ENCODE assay signal across 9 cellular contexts in genomic region chr2:171260471-171261424, GRCh38.
DNase-seq lines count a peak whose midpoint lies in the region; ATAC-seq and TF ChIP-seq lines count a peak whose summit lies in the region.
"Had no signal": no experiment of that assay in that cellular context is flagged by ENCODE, and none has a peak within 500 bp of the region (broad histone marks: within the 10 kb centered on the region; RNA-seq: fewer than 3 reads in every experiment).

No MANE protein-coding gene starts in this region.

- H2AFZ ChIP-seq in neural progenitor cell (replicated peaks) = no peak overlapping the region

- peak; percentile 68 for ATAC-seq in activated naive CD8-positive, alpha-beta T cell treated with anti-CD3 and anti-CD28 coated beads, Interleukin-2, amount 10 ng/mL, durations not matched to agents 7 days and 5 days (ENCODE audit: low read depth)
- ATAC-seq in stimulated activated naive CD8-positive, alpha-beta T cell treated with anti-CD3 and anti-CD28 coated beads, Interleukin-15, amount 100 ng/mL, for 72 hours = peak; percentile 93
- ATAC-seq in GM21360 (IDR thresholded peaks at IDR 0.05; ENCODE audit: unreplicated experiment) = no peak

- peaks cover 18% of the 10 kb centered on the region for H3F3A ChIP-seq in neural progenitor cell (ENCODE audit: low read depth)

- peak overlapping the region; percentile 27 for H3K4me3 Mint-ChIP-seq in activated naive CD8-positive, alpha-beta T cell treated with anti-CD3 and anti-CD28 coated beads, Interleukin-2, amount 10 ng/mL, durations not matched to agents 7 days and 5 days
- H3K4me3 Mint-ChIP-seq in stimulated activated naive CD8-positive, alpha-beta T cell treated with anti-CD3 and anti-CD28 coated beads, Interleukin-15, amount 100 ng/mL, for 72 hours = peak overlapping the region; percentile 1 to 27
- H3K4me3 Mint-ChIP-seq in neural progenitor cell = no peak overlapping the region

- H3K4me3 ChIP-seq in neural progenitor cell = no peak overlapping the region

- H3K9me3 ChIP-seq in neural progenitor cell (ENCODE audit: low read depth) = no peaks in the 10 kb centered on the region

- no peaks in the 10 kb centered on the region for H4K20me1 ChIP-seq in neural progenitor cell (ENCODE audit: low read depth)

- no peaks in the 10 kb centered on the region for H3K36me3 Mint-ChIP-seq in activated naive CD8-positive, alpha-beta T cell treated with anti-CD3 and anti-CD28 coated beads, Interleukin-2, amount 10 ng/mL, durations not matched to agents 7 days and 5 days
- H3K36me3 Mint-ChIP-seq in neural progenitor cell = peaks cover 2% of the 10 kb centered on the region

- no peaks in the 10 kb centered on the region for H3K36me3 ChIP-seq in neural progenitor cell

- H3K4me1 Mint-ChIP-seq in activated naive CD8-positive, alpha-beta T cell treated with anti-CD3 and anti-CD28 coated beads, Interleukin-2, amount 10 ng/mL, durations not matched to agents 7 days and 5 days = peaks cover 15% of the 10 kb centered on the region
- H3K4me1 Mint-ChIP-seq in stimulated activated naive CD8-positive, alpha-beta T cell treated with anti-CD3 and anti-CD28 coated beads, Interleukin-15, amount 100 ng/mL, for 72 hours = peaks cover 24% of the 10 kb centered on the region
- H3K4me1 Mint-ChIP-seq in neural progenitor cell = peaks cover 14% of the 10 kb centered on the region

- peaks cover 5% of the 10 kb centered on the region for H3K27me3 Mint-ChIP-seq in activated naive CD8-positive, alpha-beta T cell treated with anti-CD3 and anti-CD28 coated beads, Interleukin-2, amount 10 ng/mL, durations not matched to agents 7 days and 5 days
- H3K27me3 Mint-ChIP-seq in stimulated activated naive CD8-positive, alpha-beta T cell treated with anti-CD3 and anti-CD28 coated beads, Interleukin-15, amount 100 ng/mL, for 72 hours = no peaks in the 10 kb centered on the region
- H3K27me3 Mint-ChIP-seq in neural progenitor cell (ENCODE audit: insufficient read depth, low read depth) = peaks cover 6% of the 10 kb centered on the region

- H3K9ac ChIP-seq in neural progenitor cell = no peak overlapping the region

- POLR2A ChIA-PET in activated naive CD8-positive, alpha-beta T cell treated with anti-CD3 and anti-CD28 coated beads, Interleukin-2, amount 10 ng/mL, durations not matched to agents 7 days and 5 days (lab: Charles Lee) = interaction anchor here (2.1 kb wide), 1 partner anchor 12 kb away, joined by 5 read pairs; no protein-coding TSS in a partner anchor

- no peaks in the 10 kb centered on the region for H3K27me3 ChIP-seq in neural progenitor cell

- no peaks in the 10 kb centered on the region for H3K9me3 Mint-ChIP-seq in activated naive CD8-positive, alpha-beta T cell treated with anti-CD3 and anti-CD28 coated beads, Interleukin-2, amount 10 ng/mL, durations not matched to agents 7 days and 5 days
- no peaks in the 10 kb centered on the region for H3K9me3 Mint-ChIP-seq in stimulated activated naive CD8-positive, alpha-beta T cell treated with anti-CD3 and anti-CD28 coated beads, Interleukin-15, amount 100 ng/mL, for 72 hours
- peaks cover 11% of the 10 kb centered on the region for H3K9me3 Mint-ChIP-seq in neural progenitor cell

- H3K79me2 ChIP-seq in neural progenitor cell (ENCODE audit: low read depth) = no peaks in the 10 kb centered on the region

- no peak for TF ChIP-seq CTCF in neural progenitor cell (IDR thresholded peaks at IDR 0.05)

- peaks cover 11% of the 10 kb centered on the region for H3K4me1 ChIP-seq in neural progenitor cell

- no peak overlapping the region for H3K4me2 ChIP-seq in neural progenitor cell

- H3K27ac ChIP-seq in neural progenitor cell = no peak overlapping the region

- peak overlapping the region; percentile 34 for H3K27ac Mint-ChIP-seq in activated naive CD8-positive, alpha-beta T cell treated with anti-CD3 and anti-CD28 coated beads, Interleukin-2, amount 10 ng/mL, durations not matched to agents 7 days and 5 days
- no peak overlapping the region for H3K27ac Mint-ChIP-seq in stimulated activated naive CD8-positive, alpha-beta T cell treated with anti-CD3 and anti-CD28 coated beads, Interleukin-15, amount 100 ng/mL, for 72 hours
- H3K27ac Mint-ChIP-seq in neural progenitor cell = no peak overlapping the region

- peak; percentile 21 for DNase-seq in activated T-cell treated with anti-CD3 and anti-CD28 coated beads for 48 hours (ENCODE audit: low read depth)
- no peak for DNase-seq in activated T-cell treated with anti-CD3 and anti-CD28 coated beads, Interleukin-2, amount 50 U/mL, for 1 hour
- DNase-seq in NOMO-1 treated with dmso at 0.1 percent for 144 hours (lab: John Stamatoyannopoulos, UW; ENCODE audit: unreplicated experiment) = peak; percentile 38
- DNase-seq in activated naive CD8-positive, alpha-beta T cell treated with anti-CD3 and anti-CD28 coated beads, Interleukin-2, amount 10 ng/mL, durations not matched to agents 7 days and 5 days = no peak
- peak in 1 of 2 donors; percentile 32 for DNase-seq in stimulated activated naive CD8-positive, alpha-beta T cell treated with anti-CD3 and anti-CD28 coated beads, Interleukin-15, amount 100 ng/mL, for 72 hours
- no peak for DNase-seq in neural progenitor cell (ENCODE audit: low spot score)
- no peak for DNase-seq in GOT3 (lab: John Stamatoyannopoulos, UW)
- DNase-seq: cerebellar nuclear complex had no signal

Comparison
In these comparisons a context has a peak if more than half of its experiments do, and no peak if none do; other contexts are left out.
1. DNase-seq: peak in activated T-cell treated with anti-CD3 and anti-CD28 coated beads for 48 hours (single experiment) and NOMO-1 treated with dmso at 0.1 percent for 144 hours (single experiment); none in activated T-cell treated with anti-CD3 and anti-CD28 coated beads, Interleukin-2, amount 50 U/mL, for 1 hour (single experiment), activated naive CD8-positive, alpha-beta T cell treated with anti-CD3 and anti-CD28 coated beads, Interleukin-2, amount 10 ng/mL, durations not matched to agents 7 days and 5 days (single experiment), neural progenitor cell (single experiment) and GOT3 (single experiment).